Comparison of ENCODE assay signal across 36 cellular contexts in the genomic region with DNA sequence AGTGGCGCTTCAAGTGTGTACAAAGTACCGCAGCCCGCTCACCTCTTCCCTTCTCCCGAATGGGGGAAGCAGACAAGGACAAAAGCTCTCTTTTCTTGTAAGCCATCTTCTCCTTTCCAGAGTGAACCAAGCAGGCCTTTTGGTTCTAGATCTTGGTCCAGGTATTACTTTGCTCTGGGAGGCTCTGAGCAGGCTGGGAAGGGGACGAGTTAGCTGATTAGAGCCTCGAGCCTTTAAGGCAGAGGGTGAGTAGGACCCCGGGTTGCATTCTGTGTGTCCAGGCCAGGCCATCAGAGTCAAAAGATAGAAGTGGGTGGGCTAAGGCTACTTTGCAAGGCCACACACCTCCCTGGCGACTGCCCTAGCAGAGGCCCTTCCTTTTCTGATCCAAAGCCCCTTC.
"Had no signal": no experiment of that assay in that cellular context is flagged by ENCODE, and none has a peak within 500 bp of the region (broad histone marks: within the 10 kb centered on the region; RNA-seq: fewer than 3 reads in every experiment).

No MANE protein-coding gene starts in this region.

- H3K9me3 ChIP-seq: ascending aorta had no signal

- H3K36me3 Mint-ChIP-seq: activated CD4-positive, alpha-beta memory T cell treated with anti-CD3 and anti-CD28 coated beads for 36 hours; activated CD8-positive, alpha-beta memory T cell treated with anti-CD3 and anti-CD28 coated beads, Interleukin-2, amount 10 ng/mL, durations not matched to agents 7 days and 5 days; activated naive CD4-positive, alpha-beta T cell treated with anti-CD3 and anti-CD28 coated beads, Interleukin-2, amount 50 U/mL, for 24 hours; activated naive CD8-positive, alpha-beta T cell; activated naive CD8-positive, alpha-beta T cell treated with anti-CD3 and anti-CD28 coated beads, Interleukin-2, amount 10 ng/mL, durations not matched to agents 7 days and 5 days; brain had no signal

- H3K27ac Mint-ChIP-seq: activated B cell treated with CpG ODN at 0.5 μM for 24 hours; activated CD4-positive, alpha-beta memory T cell treated with anti-CD3 and anti-CD28 coated beads for 36 hours; activated CD4-positive, alpha-beta T cell treated with anti-CD3 and anti-CD28 coated beads, Interleukin-2, amount 10 ng/mL, durations not matched to agents 7 days and 5 days; activated CD8-positive, alpha-beta memory T cell treated with anti-CD3 and anti-CD28 coated beads, Interleukin-2, amount 10 ng/mL, durations not matched to agents 7 days and 5 days; activated CD8-positive, alpha-beta T cell treated with anti-CD3 and anti-CD28 coated beads for 36 hours; activated naive CD4-positive, alpha-beta T cell treated with anti-CD3 and anti-CD28 coated beads for 36 hours; activated naive CD4-positive, alpha-beta T cell treated with anti-CD3 and anti-CD28 coated beads, Interleukin-2, amount 50 U/mL, for 24 hours; activated naive CD8-positive, alpha-beta T cell; activated naive CD8-positive, alpha-beta T cell treated with anti-CD3 and anti-CD28 coated beads, Interleukin-2, amount 10 ng/mL, durations not matched to agents 7 days and 5 days; activated naive CD8-positive, alpha-beta T cell treated with anti-CD3 and anti-CD28 coated beads, Interleukin-2, amount 50 U/mL, for 24 hours; activated T-cell treated with anti-CD3 and anti-CD28 coated beads, Interleukin-2, amount 50 U/mL, for 72 hours; activated T-helper 1 cell treated with anti-CD3 and anti-CD28 coated beads, Interleukin-12 subunit alpha, Interleukin-12 subunit beta, Interleukin-2, Interleukin-4 antibody, amounts not matched to agents 30 ng/mL and 10 ng/mL and 1 ng/mL, durations not matched to agents 14 hours and 24 hours and 36 hours; activated T-helper 17 cell treated with anti-CD3 and anti-CD28 coated beads, Interleukin-2, amount 50 U/mL, for 72 hours; brain; T-helper 1 cell treated with Interleukin-12 subunit alpha and Interleukin-12 subunit beta and Interleukin-4 antibody, amounts not matched to agents 30 μg/mL and 1 μg/mL, for 36 hours; T-helper 2 cell treated with Interferon-gamma antibody and Interleukin-4, amounts not matched to agents 5 μg/mL and 100 μg/mL, for 36 hours had no signal

- H3K4me1 Mint-ChIP-seq: activated naive CD4-positive, alpha-beta T cell treated with anti-CD3 and anti-CD28 coated beads, Interleukin-2, amount 50 U/mL, for 24 hours; activated T-helper 17 cell treated with anti-CD3 and anti-CD28 coated beads, Interleukin-2, amount 50 U/mL, for 72 hours; central memory CD8-positive, alpha-beta T cell had no signal

- H3K4me3 Mint-ChIP-seq: activated B cell treated with CpG ODN at 0.5 μM for 24 hours; activated CD4-positive, alpha-beta memory T cell treated with anti-CD3 and anti-CD28 coated beads for 36 hours; activated CD4-positive, alpha-beta T cell treated with anti-CD3 and anti-CD28 coated beads, Interleukin-2, amount 10 ng/mL, durations not matched to agents 7 days and 5 days; activated CD8-positive, alpha-beta memory T cell treated with anti-CD3 and anti-CD28 coated beads, Interleukin-2, amount 10 ng/mL, durations not matched to agents 7 days and 5 days; activated CD8-positive, alpha-beta T cell treated with anti-CD3 and anti-CD28 coated beads for 36 hours; activated naive CD4-positive, alpha-beta T cell treated with anti-CD3 and anti-CD28 coated beads for 36 hours; activated naive CD4-positive, alpha-beta T cell treated with anti-CD3 and anti-CD28 coated beads, Interleukin-2, amount 50 U/mL, for 24 hours; activated naive CD8-positive, alpha-beta T cell; activated naive CD8-positive, alpha-beta T cell treated with anti-CD3 and anti-CD28 coated beads, Interleukin-2, amount 10 ng/mL, durations not matched to agents 7 days and 5 days; activated naive CD8-positive, alpha-beta T cell treated with anti-CD3 and anti-CD28 coated beads, Interleukin-2, amount 50 U/mL, for 24 hours; activated T-cell treated with anti-CD3 and anti-CD28 coated beads, Interleukin-2, amount 50 U/mL, for 4 hours; activated T-cell treated with anti-CD3 and anti-CD28 coated beads, Interleukin-2, amount 50 U/mL, for 72 hours; activated T-helper 1 cell treated with anti-CD3 and anti-CD28 coated beads, Interleukin-12 subunit alpha, Interleukin-12 subunit beta, Interleukin-2, Interleukin-4 antibody, amounts not matched to agents 30 ng/mL and 10 ng/mL and 1 ng/mL, durations not matched to agents 14 hours and 24 hours and 36 hours; activated T-helper 17 cell treated with anti-CD3 and anti-CD28 coated beads, Interleukin-2, amount 50 U/mL, for 72 hours; brain; central memory CD8-positive, alpha-beta T cell; T-helper 1 cell treated with Interleukin-12 subunit alpha and Interleukin-12 subunit beta and Interleukin-4 antibody, amounts not matched to agents 30 μg/mL and 1 μg/mL, for 36 hours; T-helper 2 cell treated with Interferon-gamma antibody and Interleukin-4, amounts not matched to agents 5 μg/mL and 100 μg/mL, for 36 hours had no signal

- H3K27ac ChIP-seq: ascending aorta, cardiac muscle cell, VCaP had no signal

- H3K4me3 ChIP-seq: ascending aorta, cardiac muscle cell had no signal

- H3K9me3 Mint-ChIP-seq: activated B cell treated with CpG ODN at 0.5 μM for 24 hours; activated CD4-positive, alpha-beta memory T cell treated with anti-CD3 and anti-CD28 coated beads for 36 hours; activated CD4-positive, alpha-beta T cell treated with anti-CD3 and anti-CD28 coated beads, Interleukin-2, amount 10 ng/mL, durations not matched to agents 7 days and 5 days; activated CD8-positive, alpha-beta T cell treated with anti-CD3 and anti-CD28 coated beads for 36 hours; activated naive CD4-positive, alpha-beta T cell treated with anti-CD3 and anti-CD28 coated beads for 36 hours; activated naive CD4-positive, alpha-beta T cell treated with anti-CD3 and anti-CD28 coated beads, Interleukin-2, amount 50 U/mL, for 24 hours; activated naive CD8-positive, alpha-beta T cell treated with anti-CD3 and anti-CD28 coated beads, Interleukin-2, amount 10 ng/mL, durations not matched to agents 7 days and 5 days; activated naive CD8-positive, alpha-beta T cell treated with anti-CD3 and anti-CD28 coated beads, Interleukin-2, amount 50 U/mL, for 24 hours; activated T-cell treated with anti-CD3 and anti-CD28 coated beads, Interleukin-2, amount 50 U/mL, for 4 hours; activated T-cell treated with anti-CD3 and anti-CD28 coated beads, Interleukin-2, amount 50 U/mL, for 72 hours; activated T-helper 1 cell treated with anti-CD3 and anti-CD28 coated beads, Interleukin-12 subunit alpha, Interleukin-12 subunit beta, Interleukin-2, Interleukin-4 antibody, amounts not matched to agents 30 ng/mL and 10 ng/mL and 1 ng/mL, durations not matched to agents 14 hours and 24 hours and 36 hours; activated T-helper 17 cell treated with anti-CD3 and anti-CD28 coated beads, Interleukin-2, amount 50 U/mL, for 72 hours; brain; central memory CD8-positive, alpha-beta T cell; T-helper 1 cell treated with Interleukin-12 subunit alpha and Interleukin-12 subunit beta and Interleukin-4 antibody, amounts not matched to agents 30 μg/mL and 1 μg/mL, for 36 hours; T-helper 2 cell treated with Interferon-gamma antibody and Interleukin-4, amounts not matched to agents 5 μg/mL and 100 μg/mL, for 36 hours had no signal

- H3K27me3 Mint-ChIP-seq: activated B cell treated with CpG ODN at 0.5 μM for 24 hours; activated CD4-positive, alpha-beta memory T cell treated with anti-CD3 and anti-CD28 coated beads for 36 hours; activated CD8-positive, alpha-beta memory T cell treated with anti-CD3 and anti-CD28 coated beads, Interleukin-2, amount 10 ng/mL, durations not matched to agents 7 days and 5 days; activated CD8-positive, alpha-beta T cell treated with anti-CD3 and anti-CD28 coated beads for 36 hours; activated naive CD4-positive, alpha-beta T cell treated with anti-CD3 and anti-CD28 coated beads, Interleukin-2, amount 50 U/mL, for 24 hours; activated naive CD8-positive, alpha-beta T cell; activated naive CD8-positive, alpha-beta T cell treated with anti-CD3 and anti-CD28 coated beads, Interleukin-2, amount 10 ng/mL, durations not matched to agents 7 days and 5 days; activated naive CD8-positive, alpha-beta T cell treated with anti-CD3 and anti-CD28 coated beads, Interleukin-2, amount 50 U/mL, for 24 hours; activated T-helper 17 cell treated with anti-CD3 and anti-CD28 coated beads, Interleukin-2, amount 50 U/mL, for 72 hours; brain; central memory CD8-positive, alpha-beta T cell had no signal

- H3K27me3 ChIP-seq: ascending aorta, cardiac muscle cell had no signal

- H3K36me3 ChIP-seq: ascending aorta, cardiac muscle cell had no signal

- H3K4me1 ChIP-seq: ascending aorta had no signal

- DNase-seq: activated B cell treated with CpG ODN at 0.5 μM for 24 hours; activated CD4-positive, alpha-beta memory T cell treated with anti-CD3 and anti-CD28 coated beads for 36 hours; activated CD4-positive, alpha-beta T cell treated with anti-CD3 and anti-CD28 coated beads for 4 hours; activated CD4-positive, alpha-beta T cell treated with anti-CD3 and anti-CD28 coated beads, Interleukin-2, amount 10 ng/mL, durations not matched to agents 7 days and 5 days; activated CD4-positive, CD25-positive, alpha-beta regulatory T cell treated with anti-CD3 and anti-CD28 coated beads, Interleukin-2, amount 50 U/mL, for 72 hours; activated CD8-positive, alpha-beta memory T cell treated with anti-CD3 and anti-CD28 coated beads, Interleukin-2, amount 10 ng/mL, durations not matched to agents 7 days and 5 days; activated CD8-positive, alpha-beta T cell treated with anti-CD3 and anti-CD28 coated beads for 36 hours; activated effector memory CD4-positive, alpha-beta T cell treated with anti-CD3 and anti-CD28 coated beads, Interleukin-2, amount 50 U/mL, for 16 hours; activated gamma-delta T cell treated with Interleukin-2 at 50 U/mL for 16 hours; activated naive CD4-positive, alpha-beta T cell; activated naive CD4-positive, alpha-beta T cell treated with anti-CD3 and anti-CD28 coated beads for 36 hours; activated naive CD8-positive, alpha-beta T cell treated with anti-CD3 and anti-CD28 coated beads, Interleukin-2, amount 10 ng/mL, durations not matched to agents 7 days and 5 days; activated naive CD8-positive, alpha-beta T cell treated with anti-CD3 and anti-CD28 coated beads, Interleukin-2, amount 50 U/mL, for 24 hours; activated T-cell treated with anti-CD3 and anti-CD28 coated beads for 4 hours; activated T-cell treated with anti-CD3 and anti-CD28 coated beads, Interleukin-2, amount 50 U/mL, for 1 hour; activated T-cell treated with anti-CD3 and anti-CD28 coated beads, Interleukin-2, amount 50 U/mL, for 4 hours; activated T-cell treated with anti-CD3 and anti-CD28 coated beads, Interleukin-2, amount 50 U/mL, for 72 hours; amygdala; anterior cingulate cortex; caudate nucleus; cerebellar nuclear complex; SW 1271; T-helper 1 cell; T-helper 2 cell; T-helper 9 cell had no signal
